ENCODE assay signal across 8 cellular contexts in the genomic region with DNA sequence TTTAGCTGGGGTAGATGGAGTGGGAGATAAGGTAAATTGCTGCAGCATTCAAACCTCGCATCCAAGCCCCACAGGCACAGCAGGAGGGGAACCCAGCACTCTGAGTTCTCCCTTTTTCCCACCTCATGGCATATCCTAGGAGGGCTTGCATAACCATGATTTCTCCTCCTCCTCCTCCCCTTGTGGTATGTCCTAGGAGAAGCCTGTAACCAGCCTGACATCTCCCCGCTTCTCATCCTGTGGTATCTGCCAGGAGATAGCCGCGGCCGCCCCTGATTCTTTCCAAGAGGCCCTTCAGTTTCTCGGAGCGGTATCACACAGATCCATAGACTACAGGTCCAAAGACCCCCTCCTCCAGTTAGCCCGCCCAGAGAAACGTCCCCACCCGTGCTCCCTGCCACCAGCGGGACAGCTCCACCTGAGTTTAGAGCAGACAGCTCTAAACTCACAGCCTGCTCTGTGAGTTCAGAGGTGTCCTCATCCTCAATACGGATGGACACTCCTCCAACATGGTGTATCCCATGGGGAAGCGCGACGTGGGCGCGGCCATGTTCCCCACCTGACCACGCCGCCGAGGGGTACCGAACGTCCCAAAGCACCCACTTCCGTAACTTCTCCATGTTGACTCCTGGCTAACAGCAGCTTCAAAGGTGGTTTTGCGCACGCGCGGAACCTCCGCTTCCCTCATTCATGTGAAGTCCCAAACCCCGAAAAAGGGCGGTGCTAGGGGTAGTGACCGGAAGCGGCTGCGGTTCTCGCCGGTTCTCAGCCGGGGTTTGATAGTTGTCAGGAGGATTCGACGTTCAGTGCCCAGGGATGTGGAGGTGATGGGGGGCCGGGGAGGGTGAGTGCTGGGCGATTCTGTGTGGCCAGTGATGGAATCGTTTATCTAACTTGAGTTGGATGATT. TPM values are rescaled to one million over a fixed set of nuclear protein-coding genes. Genes with fewer than 3 reads are reported as not detected.
DNase-seq lines count a peak whose midpoint lies in the region; ATAC-seq and TF ChIP-seq lines count a peak whose summit lies in the region.

TSS of gene ZNF81 (plus strand) at position 739 of the 909 bp plus-strand sequence. CDS start 9,366 bp downstream, outside the sequence.

- intact Hi-C loops in mucosa of descending colon (cut with DNase I, micrococcal nuclease) = no loop called here

- H3K9me3 ChIP-seq in mucosa of descending colon = no peaks in the 10 kb centered on the region

- peak within 1 kb of the TSS; percentile 9 for H3K4me3 ChIP-seq in mucosa of descending colon

- DNase-seq in DMS153 treated with DMSO at 0.1 percent for 48 hours (lab: John Stamatoyannopoulos, UW; ENCODE audit: unreplicated experiment) (peak; percentile 69), OCI-M2 (lab: John Stamatoyannopoulos, UW; ENCODE audit: unreplicated experiment) (peak; percentile 92), activated T-cell treated with anti-CD3 and anti-CD28 coated beads for 48 hours (ENCODE audit: low read depth) (peak; percentile 84), epithelial cell of prostate (ENCODE audit: low read depth, low spot score) (peak; percentile 64), mucosa of descending colon (peak; percentile 95 to 97 (median 95))
- peak; percentile 77 to 84 for DNase-seq in stimulated activated CD8-positive, alpha-beta memory T cell treated with anti-CD3 and anti-CD28 coated beads, Interleukin-4, amount 100 ng/mL, for 1 hour (ENCODE audit: low read depth in 2 of 2, low spot score in 1 of 2)

- TF ChIP-seq CTCF in mucosa of descending colon (IDR thresholded peaks at IDR 0.05) = no peak

- ATAC-seq in GM21619 (IDR thresholded peaks at IDR 0.05; ENCODE audit: unreplicated experiment) (peak; percentile 87), mucosa of descending colon (peak; percentile 98)

- H3K4me1 ChIP-seq in mucosa of descending colon (ENCODE audit: low read depth) = no peaks in the 10 kb centered on the region

- TF ChIP-seq RAD21 in Ishikawa (IDR thresholded peaks at IDR 0.05; ENCODE audit: low read depth) = no peak

- H3K27ac ChIP-seq in epithelial cell of prostate = peak within 1 kb of the TSS; percentile 18

- TF ChIP-seq EP300 in Ishikawa (IDR thresholded peaks at IDR 0.05; ENCODE audit: borderline replicate concordance) = no peak

- no peaks in the 10 kb centered on the region for H3K36me3 ChIP-seq in mucosa of descending colon (ENCODE audit: low read depth)

TF ChIP-seq in Ishikawa, 13 proteins besides CTCF, POLR2A, EP300 and RAD21:
- TF ChIP-seq EGR1 (IDR thresholded peaks at IDR 0.05) (peak; percentile 78), USF1 (IDR thresholded peaks at IDR 0.05) (peak; percentile 85), ZBTB7A (IDR thresholded peaks at IDR 0.05; ENCODE audit: low read depth) (no peak), TEAD4 (IDR thresholded peaks at IDR 0.05) (no peak), TAF1 (IDR thresholded peaks at IDR 0.05; ENCODE audit: low read depth) (peak; percentile 55; the same call in 1 of the 2 replicates), YY1 (IDR thresholded peaks at IDR 0.05; ENCODE audit: low read depth) (peak; percentile 99), NFIC (IDR thresholded peaks at IDR 0.05) (no peak), FOXM1 (IDR thresholded peaks at IDR 0.05; ENCODE audit: borderline replicate concordance, low read depth) (no peak), MAX (IDR thresholded peaks at IDR 0.05) (no peak), CEBPB (IDR thresholded peaks at IDR 0.05) (no peak)

RNA-seq across cellular contexts. Expression of gene ZNF81, which starts in this region (rescaled TPM):
- 10 to 100 TPM; 11.1 to 18.3 (median 12.9) TPM for total RNA-seq in mucosa of descending colon

Comparison
In these comparisons a context has a peak if more than half of its experiments do, and no peak if none do; other contexts are left out.
1. Peak in every context shown above with its lines: DNase-seq, ATAC-seq, H3K4me3 ChIP-seq and H3K27ac ChIP-seq.